Comparison of ENCODE assay signal across 8 cellular contexts in the genomic region with DNA sequence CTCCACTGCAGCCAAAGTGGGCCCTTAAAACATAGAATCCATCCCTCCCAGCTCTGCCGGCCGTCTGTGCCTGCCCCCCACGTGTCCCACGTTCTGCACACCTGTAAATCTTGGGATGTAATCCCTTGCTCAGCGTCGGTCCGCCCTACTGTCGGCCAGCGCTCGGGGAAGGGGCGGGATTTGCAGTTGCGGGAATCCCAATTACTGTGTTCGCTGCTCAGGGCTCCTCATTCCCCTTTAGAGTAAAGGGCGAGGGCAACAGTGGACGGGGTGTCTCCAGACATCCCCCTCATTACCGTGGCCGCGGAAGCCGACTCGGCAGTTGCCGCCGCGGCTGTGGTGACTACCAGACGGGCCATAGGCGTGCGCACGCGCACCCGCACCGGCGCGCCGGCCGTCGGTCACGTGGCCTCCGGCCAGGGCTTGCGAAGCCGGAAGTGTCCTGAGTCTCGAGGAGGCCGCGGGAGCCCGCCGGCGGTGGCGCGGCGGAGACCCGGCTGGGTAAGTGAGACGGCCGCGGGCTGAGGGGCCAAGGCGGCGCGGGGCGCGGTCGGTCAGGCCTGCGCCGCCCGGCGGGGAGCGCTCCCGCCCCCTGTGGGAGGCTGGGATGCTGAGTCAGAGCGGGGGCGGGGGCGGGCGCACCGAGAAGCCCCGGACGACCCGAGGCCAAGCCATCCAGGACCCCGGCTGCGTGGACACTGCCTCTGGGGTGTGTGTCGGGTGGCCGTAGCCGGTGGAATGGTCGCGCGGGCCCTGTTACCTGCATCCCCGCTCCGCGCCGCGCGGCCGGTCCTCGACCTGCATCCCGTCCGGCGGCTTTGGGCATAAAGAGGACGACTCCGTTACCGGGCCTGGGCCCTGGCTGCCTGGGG. TPM values are rescaled to one million over a fixed set of nuclear protein-coding genes. Genes with fewer than 3 reads are reported as not detected.
DNase-seq lines count a peak whose midpoint lies in the region; ATAC-seq and TF ChIP-seq lines count a peak whose summit lies in the region.

TBK1 (plus strand) TSS at position 434 of the 872 bp plus-strand sequence. CDS start 3,751 bp downstream, outside the sequence.

- H3K9ac ChIP-seq in NT2/D1 (ENCODE audit: insufficient read length, low read depth), result peak within 1 kb of the TSS; percentile 99

- ATAC-seq in GM19455 (IDR thresholded peaks at IDR 0.05; ENCODE audit: unreplicated experiment) (peak; percentile 87), mucosa of descending colon (peak; percentile 96)

- H3K4me1 ChIP-seq in NT2/D1 (ENCODE audit: insufficient read depth, insufficient read length), result no peaks in the 10 kb centered on the region
- H3K4me1 ChIP-seq in mucosa of descending colon (ENCODE audit: low read depth), result peaks cover 8% of the 10 kb centered on the region

- DNase-seq in COLO829 (ENCODE audit: low spot score) (peak; percentile 80), HK-2 (ENCODE audit: unreplicated experiment) (peak; percentile 93), NT2/D1 (ENCODE audit: low read depth, low spot score) (peak; percentile 75), activated T-cell treated with anti-CD3 and anti-CD28 coated beads for 1 hour (ENCODE audit: low read depth) (peak; percentile 37), epithelial cell of esophagus (ENCODE audit: low read depth) (peak; percentile 79), mucosa of descending colon (peak; percentile 90 to 94 (median 93))
- peak; percentile 18 to 39 for DNase-seq in stimulated activated CD8-positive, alpha-beta memory T cell treated with anti-CD3 and anti-CD28 coated beads, Interleukin-4, amount 100 ng/mL, for 4 hours (ENCODE audit: low read depth in 2 of 2, low spot score in 1 of 2)

- TF ChIP-seq CTCF in epithelial cell of esophagus (IDR thresholded peaks at IDR 0.05; ENCODE audit: insufficient read depth, low read depth, low read length, missing control alignments) (no peak), mucosa of descending colon (IDR thresholded peaks at IDR 0.05) (no peak)

- H3K9me3 ChIP-seq in NT2/D1 (ENCODE audit: insufficient read depth, low read length), result no peaks in the 10 kb centered on the region
- H3K9me3 ChIP-seq in mucosa of descending colon, result no peaks in the 10 kb centered on the region

- no peaks in the 10 kb centered on the region for H3K27me3 ChIP-seq in NT2/D1 (ENCODE audit: insufficient read depth, insufficient read length)

- H3K36me3 ChIP-seq in NT2/D1 (ENCODE audit: insufficient read depth, insufficient read length, low read length) (peaks cover 36% of the 10 kb centered on the region), mucosa of descending colon (ENCODE audit: low read depth) (no peaks in the 10 kb centered on the region)

- H3K4me3 ChIP-seq in NT2/D1 (ENCODE audit: insufficient read length, low read depth) (peak within 1 kb of the TSS; percentile 95), epithelial cell of esophagus (ENCODE audit: low read length) (peak within 1 kb of the TSS; percentile 88), mucosa of descending colon (peak within 1 kb of the TSS; percentile 99)

- intact Hi-C loops in mucosa of descending colon (cut with DNase I, micrococcal nuclease), result no loop called here

RNA-seq across cellular contexts. Expression of gene TBK1, which starts in this region (rescaled TPM):
- 10 to 100 TPM; 16.2 to 23.0 (median 17.9) TPM for total RNA-seq in mucosa of descending colon

Comparison
In these comparisons a context has a peak if more than half of its experiments do, and no peak if none do; other contexts are left out.
1. Peak in every context shown above with its lines: DNase-seq, ATAC-seq and H3K4me3 ChIP-seq.
2. DNase-seq: peak in every context shown above with its lines; median percentile 93 in HK-2; 93 in mucosa of descending colon; 80 in COLO829; 79 in epithelial cell of esophagus; 75 in NT2/D1; 37 in activated T-cell treated with anti-CD3 and anti-CD28 coated beads for 1 hour; 28 in stimulated activated CD8-positive, alpha-beta memory T cell treated with anti-CD3 and anti-CD28 coated beads, Interleukin-4, amount 100 ng/mL, for 4 hours.